In the genomic region with DNA sequence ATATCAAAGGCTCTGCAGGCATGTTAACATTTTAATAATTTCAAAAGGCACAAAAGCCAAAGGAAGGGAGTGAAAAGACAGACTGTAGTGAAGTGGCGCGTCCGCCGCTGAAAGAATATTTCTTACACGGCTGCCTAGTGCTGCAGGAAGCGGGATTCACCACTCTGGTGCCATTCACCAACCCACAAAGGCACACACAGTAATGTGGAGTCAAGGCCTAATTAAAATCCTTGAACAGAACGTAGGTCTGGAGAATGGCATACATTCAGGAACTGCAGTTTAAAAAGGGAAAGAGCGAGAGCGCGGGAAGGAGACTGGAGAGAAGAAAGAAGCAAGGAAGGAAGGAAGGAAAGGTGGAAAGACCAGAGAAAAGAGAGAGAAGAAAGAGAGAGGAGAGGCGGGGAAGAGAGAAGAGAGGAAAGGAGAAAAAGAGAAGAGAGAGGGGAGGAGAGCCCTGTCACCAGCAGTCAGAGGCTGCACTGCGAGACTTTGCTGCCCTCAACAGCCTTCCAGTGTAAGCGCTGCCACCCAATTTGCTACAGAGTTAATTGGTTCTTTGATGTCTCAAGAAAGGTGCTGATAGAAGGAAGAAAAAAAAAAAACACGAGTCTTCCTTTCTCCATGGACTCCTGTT, we compare ENCODE assay signal across 9 cellular contexts.
DNase-seq lines count a peak whose midpoint lies in the region; ATAC-seq, FAIRE-seq and TF ChIP-seq lines count a peak whose summit lies in the region.
"Had no signal": no experiment of that assay in that cellular context is flagged by ENCODE, and none has a peak within 500 bp of the region (broad histone marks: within the 10 kb centered on the region; RNA-seq: fewer than 3 reads in every experiment).

No MANE protein-coding gene starts in this region.

- peaks cover 14% of the 10 kb centered on the region for H3K4me1 ChIP-seq in HUES64 (ENCODE audit: insufficient read depth, low read length)

- no peak overlapping the region for H3K9ac ChIP-seq in HUES64 (ENCODE audit: low read depth, low read length)
- H3K9ac ChIP-seq in neural cell (ENCODE audit: low read length): no peak overlapping the region

- H3K4me3 ChIP-seq in HUES64 (ENCODE audit: low read length) (peak overlapping the region; percentile 69), astrocyte of the cerebellum (ENCODE audit: low read depth, low read length) (no peak overlapping the region), neural cell (ENCODE audit: low read length) (no peak overlapping the region)

- no peaks in the 10 kb centered on the region for H4K20me1 ChIP-seq in neural cell (ENCODE audit: insufficient read depth)

- FAIRE-seq in GM19239 (lab: Jason Lieb, UNC): no peak

- no peak for ATAC-seq in left lobe of liver

- peaks cover 3% of the 10 kb centered on the region for H3F3A ChIP-seq in neural cell (ENCODE audit: insufficient read depth, low read length, poor library complexity, severe bottlenecking)

- TF ChIP-seq CTCF in GM10248 (IDR thresholded peaks at IDR 0.05; ENCODE audit: control extremely low read depth, extremely low read depth, low read depth, missing control alignments): peak; percentile 34
- peak; percentile 54 for TF ChIP-seq CTCF in astrocyte of the cerebellum (IDR thresholded peaks at IDR 0.05; ENCODE audit: low read depth, low read length, missing control alignments)
- TF ChIP-seq CTCF in neural cell (IDR thresholded peaks at IDR 0.05; ENCODE audit: poor library complexity, severe bottlenecking): peak; percentile 58

- POLR2A ChIA-PET in GM10248 (lab: Yijun Ruan, JAX): no interaction called here

- WGBS in HUES64: 33% methylated on average over 14 of the region's 14 CpGs

- no peak overlapping the region for H3K27ac ChIP-seq in HUES64 (ENCODE audit: low read depth, low read length)
- H3K27ac ChIP-seq in neural cell (ENCODE audit: low read length): no peak overlapping the region

- H3K4me2 ChIP-seq in neural cell (ENCODE audit: low read length): no peak overlapping the region

- no peaks in the 10 kb centered on the region for H3K79me2 ChIP-seq in neural cell (replicated peaks; ENCODE audit: insufficient read depth, low read length)

- H3K9me3 ChIP-seq in HUES64 (ENCODE audit: insufficient read depth, low read depth, low read length) (no peaks in the 10 kb centered on the region), neural cell (ENCODE audit: low read length) (no peaks in the 10 kb centered on the region)

- no peaks in the 10 kb centered on the region for H3K9me2 ChIP-seq in neural cell (ENCODE audit: insufficient read depth, low read length)

- H3K36me3 ChIP-seq in HUES64 (ENCODE audit: insufficient read depth, low read length) (no peaks in the 10 kb centered on the region), neural cell (ENCODE audit: insufficient read depth, low read length) (no peaks in the 10 kb centered on the region)

- TF ChIP-seq RAD21 in neural cell (conservative IDR thresholded peaks at IDR 0.05): peak; percentile 62

- H3K27me3 ChIP-seq in HUES64 (ENCODE audit: insufficient read depth, low read length) (peaks cover 37% of the 10 kb centered on the region), neural cell (ENCODE audit: insufficient read depth, low read depth, low read length) (peaks cover 12% of the 10 kb centered on the region)

- no peak for TF ChIP-seq EP300 in neural cell (conservative IDR thresholded peaks at IDR 0.05; ENCODE audit: poor library complexity, severe bottlenecking)

- in situ Hi-C loops in astrocyte of the cerebellum (cut with HindIII; ENCODE audit: low sequenced_read_pairs): no loop called here

- no peak overlapping the region for H2AFZ ChIP-seq in neural cell (ENCODE audit: low read depth, low read length)

- CTCF ChIA-PET in GM10248 (lab: Yijun Ruan, JAX): interaction anchor here (1.3 kb wide), 1 partner anchor 1449 kb away, joined by 3 read pairs; no protein-coding TSS in a partner anchor

- DNase-seq in GM10248 (ENCODE audit: extremely low spot score): no peak
- DNase-seq in astrocyte of the cerebellum (ENCODE audit: low read depth): no peak
- DNase-seq in left lobe of liver (ENCODE audit: low spot score): no peak
- DNase-seq in GM19239 (ENCODE audit: insufficient read length, low spot score): no peak
- DNase-seq in NCI-H2029 treated with DMSO at 0.1 percent for 48 hours (lab: John Stamatoyannopoulos, UW): no peak
- DNase-seq: foreskin melanocyte, NCI-H1930 had no signal

TF ChIP-seq in neural cell, 6 proteins besides CTCF, POLR2A, EP300 and RAD21:
- TF ChIP-seq EZH2 (IDR thresholded peaks at IDR 0.05; ENCODE audit: borderline replicate concordance, insufficient read depth, low read length, poor library complexity, severe bottlenecking): no peak
- TF ChIP-seq, protein P1, sequence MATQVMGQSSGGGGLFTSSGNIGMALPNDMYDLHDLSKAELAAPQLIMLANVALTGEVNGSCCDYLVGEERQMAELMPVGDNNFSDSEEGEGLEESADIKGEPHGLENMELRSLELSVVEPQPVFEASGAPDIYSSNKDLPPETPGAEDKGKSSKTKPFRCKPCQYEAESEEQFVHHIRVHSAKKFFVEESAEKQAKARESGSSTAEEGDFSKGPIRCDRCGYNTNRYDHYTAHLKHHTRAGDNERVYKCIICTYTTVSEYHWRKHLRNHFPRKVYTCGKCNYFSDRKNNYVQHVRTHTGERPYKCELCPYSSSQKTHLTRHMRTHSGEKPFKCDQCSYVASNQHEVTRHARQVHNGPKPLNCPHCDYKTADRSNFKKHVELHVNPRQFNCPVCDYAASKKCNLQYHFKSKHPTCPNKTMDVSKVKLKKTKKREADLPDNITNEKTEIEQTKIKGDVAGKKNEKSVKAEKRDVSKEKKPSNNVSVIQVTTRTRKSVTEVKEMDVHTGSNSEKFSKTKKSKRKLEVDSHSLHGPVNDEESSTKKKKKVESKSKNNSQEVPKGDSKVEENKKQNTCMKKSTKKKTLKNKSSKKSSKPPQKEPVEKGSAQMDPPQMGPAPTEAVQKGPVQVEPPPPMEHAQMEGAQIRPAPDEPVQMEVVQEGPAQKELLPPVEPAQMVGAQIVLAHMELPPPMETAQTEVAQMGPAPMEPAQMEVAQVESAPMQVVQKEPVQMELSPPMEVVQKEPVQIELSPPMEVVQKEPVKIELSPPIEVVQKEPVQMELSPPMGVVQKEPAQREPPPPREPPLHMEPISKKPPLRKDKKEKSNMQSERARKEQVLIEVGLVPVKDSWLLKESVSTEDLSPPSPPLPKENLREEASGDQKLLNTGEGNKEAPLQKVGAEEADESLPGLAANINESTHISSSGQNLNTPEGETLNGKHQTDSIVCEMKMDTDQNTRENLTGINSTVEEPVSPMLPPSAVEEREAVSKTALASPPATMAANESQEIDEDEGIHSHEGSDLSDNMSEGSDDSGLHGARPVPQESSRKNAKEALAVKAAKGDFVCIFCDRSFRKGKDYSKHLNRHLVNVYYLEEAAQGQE (IDR thresholded peaks at IDR 0.05; ENCODE audit: borderline replicate concordance): no peak
- TF ChIP-seq TAF1 (IDR thresholded peaks at IDR 0.05; ENCODE audit: low read depth): no peak
- no peak for TF ChIP-seq SMC3 (conservative IDR thresholded peaks at IDR 0.05; ENCODE audit: poor library complexity)
- no peak for TF ChIP-seq MXI1 (conservative IDR thresholded peaks at IDR 0.05; ENCODE audit: poor library complexity, severe bottlenecking)
TF ChIP-seq in neural cell: peak in this region for 0.
